Comparison of ENCODE assay signal across 13 cellular contexts in the genomic region with DNA sequence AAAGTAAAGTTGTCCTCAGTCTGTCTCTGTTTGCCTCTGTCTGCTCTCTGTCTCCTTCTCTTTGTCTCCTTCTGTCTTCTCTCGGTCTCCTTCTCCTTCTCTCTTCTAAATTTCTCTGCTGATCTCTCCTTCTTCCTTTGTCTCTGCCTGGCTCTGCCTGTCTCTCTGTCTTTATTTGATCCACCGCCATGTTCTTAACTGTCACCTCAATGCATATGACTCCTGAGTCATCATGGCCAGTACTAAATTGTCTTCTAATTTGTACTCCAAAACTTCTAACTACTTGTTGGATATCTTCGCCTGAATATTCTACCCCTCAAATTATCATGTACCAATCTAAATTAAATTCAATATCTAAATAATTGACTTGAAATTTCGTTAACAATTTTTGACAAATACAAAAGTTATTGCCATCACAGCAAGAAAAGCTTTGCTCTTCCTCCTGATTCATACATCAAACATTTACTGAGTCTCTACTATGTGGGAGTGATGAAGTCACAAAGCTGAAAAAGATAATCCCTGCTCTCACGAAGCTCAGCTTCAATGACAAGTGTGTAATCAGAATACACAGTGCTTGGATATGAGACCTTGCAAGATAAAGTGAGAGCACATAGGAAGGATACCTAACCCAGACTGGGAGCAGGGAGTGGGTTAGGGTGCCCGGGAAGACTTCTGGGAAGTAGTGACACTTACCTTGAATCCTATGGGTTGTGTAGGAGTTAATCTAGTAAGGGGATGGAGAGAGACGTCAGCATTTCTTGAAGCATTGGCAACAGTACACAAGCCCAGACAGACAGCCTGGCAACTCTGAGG.
DNase-seq lines count a peak whose midpoint lies in the region; TF ChIP-seq lines count a peak whose summit lies in the region.
"Had no signal": no experiment of that assay in that cellular context is flagged by ENCODE, and none has a peak within 500 bp of the region (broad histone marks: within the 10 kb centered on the region; RNA-seq: fewer than 3 reads in every experiment).

No MANE protein-coding gene starts in this region.

- no peaks in the 10 kb centered on the region for H3K9me3 ChIP-seq in mesenchymal stem cell (ENCODE audit: control insufficient read depth, low read length)
- H3K9me3 ChIP-seq in esophagus squamous epithelium = no peaks in the 10 kb centered on the region
- H3K9me3 ChIP-seq: Caco-2 had no signal

- H3K27me3 Mint-ChIP-seq in HFFc6 (ENCODE audit: insufficient read depth) = no peaks in the 10 kb centered on the region

- H3K36me3 Mint-ChIP-seq in HFFc6 (ENCODE audit: low read depth) = peaks cover 15% of the 10 kb centered on the region

- H2BK12ac ChIP-seq in mesenchymal stem cell (ENCODE audit: low read length in 2 of 2) = peak overlapping the region; percentile 23 to 75

- H4K8ac ChIP-seq in mesenchymal stem cell (ENCODE audit: low read length) = peak overlapping the region; percentile 57

- no peak overlapping the region for H3K23ac ChIP-seq in mesenchymal stem cell (ENCODE audit: low read length in 2 of 2)

- no peak overlapping the region for H3K4me2 ChIP-seq in mesenchymal stem cell (ENCODE audit: low read length, poor library complexity, severe bottlenecking)

- TF ChIP-seq POLR2A in esophagus squamous epithelium (IDR thresholded peaks at IDR 0.05) = no peak

- no peaks in the 10 kb centered on the region for H3K9me3 Mint-ChIP-seq in HFFc6

- H2BK120ac ChIP-seq in mesenchymal stem cell (ENCODE audit: low read depth, low read length) = no peak overlapping the region

- H3K79me1 ChIP-seq in mesenchymal stem cell (replicated peaks; ENCODE audit: low read length, poor library complexity, severe bottlenecking) = peaks cover 31% of the 10 kb centered on the region

- DNase-seq in AG09309 (ENCODE audit: low read depth) (peak; percentile 74), HFFc6 (peak; percentile 91), brain microvascular endothelial cell (peak; percentile 88), mesenchymal stem cell (peak; percentile 91), NCI-H187 treated with DMSO at 0.1 percent for 48 hours (lab: John Stamatoyannopoulos, UW) (no peak), NCI-H2196 treated with DMSO at 0.1 percent for 48 hours (lab: John Stamatoyannopoulos, UW; ENCODE audit: unreplicated experiment) (no peak), NCI-H2107 (lab: John Stamatoyannopoulos, UW) (no peak), esophagus squamous epithelium (lab: John Stamatoyannopoulos, UW) (no peak)
- DNase-seq: Caco-2; hypothalamus; NCI-H1436 treated with DMSO at 0.1 percent for 48 hours; stimulated activated CD4-positive, alpha-beta T cell treated with anti-CD3 and anti-CD28 coated beads, Interleukin-4, amount 100 ng/mL, for 4 hours had no signal

- peak overlapping the region; percentile 18 to 66 for H3K18ac ChIP-seq in mesenchymal stem cell (ENCODE audit: low read depth in 1 of 2, low read length in 2 of 2)

- no peak overlapping the region for H2BK15ac ChIP-seq in mesenchymal stem cell (ENCODE audit: low read depth, poor library complexity, severe bottlenecking)

- H3K36me3 ChIP-seq in brain microvascular endothelial cell (replicated peaks) = no peaks in the 10 kb centered on the region
- no peaks in the 10 kb centered on the region for H3K36me3 ChIP-seq in mesenchymal stem cell (ENCODE audit: control insufficient read depth in 1 of 2, insufficient read depth in 2 of 2, low read depth in 1 of 2, low read length in 2 of 2)
- H3K36me3 ChIP-seq in esophagus squamous epithelium = no peaks in the 10 kb centered on the region

- H4K91ac ChIP-seq in mesenchymal stem cell (ENCODE audit: low read length) = peak overlapping the region; percentile 1

- peak overlapping the region; percentile 88 for H2AK5ac ChIP-seq in mesenchymal stem cell (ENCODE audit: low read length, severe bottlenecking)

- H3K14ac ChIP-seq in mesenchymal stem cell (ENCODE audit: low read length in 2 of 2) = peak overlapping the region in 1 of 2 experiments; percentile 4

- no peak overlapping the region for H3K27ac Mint-ChIP-seq in HFFc6

- H2BK5ac ChIP-seq in mesenchymal stem cell (ENCODE audit: low read depth, low read length, poor library complexity, severe bottlenecking) = no peak overlapping the region

- H3K27ac ChIP-seq in brain microvascular endothelial cell = peak overlapping the region; percentile 93
- H3K27ac ChIP-seq in mesenchymal stem cell (ENCODE audit: low read length, poor library complexity, severe bottlenecking) = peak overlapping the region; percentile 22
- no peak overlapping the region for H3K27ac ChIP-seq in esophagus squamous epithelium

- no peaks in the 10 kb centered on the region for H3K27me3 ChIP-seq in brain microvascular endothelial cell (replicated peaks)
- H3K27me3 ChIP-seq in mesenchymal stem cell (ENCODE audit: control insufficient read depth in 1 of 2, insufficient read depth in 1 of 2, low read length in 2 of 2) = no peaks in the 10 kb centered on the region
- no peaks in the 10 kb centered on the region for H3K27me3 ChIP-seq in esophagus squamous epithelium

- TF ChIP-seq CTCF in AG09309 (IDR thresholded peaks at IDR 0.05; ENCODE audit: control insufficient read depth, insufficient read depth, low read depth, low read length, missing control alignments) (no peak), HFFc6 (IDR thresholded peaks at IDR 0.05) (no peak), brain microvascular endothelial cell (IDR thresholded peaks at IDR 0.05; ENCODE audit: low read depth, low read length, missing control alignments) (no peak), esophagus squamous epithelium (IDR thresholded peaks at IDR 0.05) (no peak)

- peaks cover 52% of the 10 kb centered on the region for H3K4me1 Mint-ChIP-seq in HFFc6 (ENCODE audit: low read depth)

- peak overlapping the region; percentile 36 to 68 for H3K4ac ChIP-seq in mesenchymal stem cell (ENCODE audit: low read depth in 1 of 2, low read length in 2 of 2)

- H3K4me3 ChIP-seq in AG09309 (ENCODE audit: control insufficient read depth, low read depth, low read length) = no peak overlapping the region
- H3K4me3 ChIP-seq in brain microvascular endothelial cell (ENCODE audit: low read depth, low read length) = no peak overlapping the region
- no peak overlapping the region for H3K4me3 ChIP-seq in mesenchymal stem cell (ENCODE audit: insufficient read depth in 1 of 2, low read depth in 1 of 2, low read length in 2 of 2)
- H3K4me3 ChIP-seq in esophagus squamous epithelium = no peak overlapping the region
- H3K4me3 ChIP-seq: lung had no signal

- H3K4me3 Mint-ChIP-seq in HFFc6 = no peak overlapping the region

- 65% methylated on average over 6 of the region's 7 CpGs for WGBS in mesenchymal stem cell
- WGBS in esophagus squamous epithelium, 2 donors = 70 to 73% methylated on average over 7 of the region's 7 CpGs

- intact Hi-C loops in esophagus squamous epithelium (cut with DNase I) = no loop called here

- H2AFZ ChIP-seq in mesenchymal stem cell (ENCODE audit: low read depth, low read length) = no peak overlapping the region

- in situ Hi-C loops in brain microvascular endothelial cell (cut with HindIII; ENCODE audit: low pct_ligation_motif_present, low sequenced_read_pairs) = no loop called here

- H3K4me1 ChIP-seq in mesenchymal stem cell (ENCODE audit: control insufficient read depth, insufficient read depth, low read depth, low read length) (peaks cover 10% of the 10 kb centered on the region), esophagus squamous epithelium (peaks cover 9 to 40% (median 10%) of the 10 kb centered on the region in 3 donors)

- H3K9ac ChIP-seq in mesenchymal stem cell (ENCODE audit: low read length) = peak overlapping the region; percentile 77

Comparison
In these comparisons a context has a peak if more than half of its experiments do, and no peak if none do; other contexts are left out.
1. DNase-seq: peak in AG09309 (single experiment), HFFc6 (single experiment), brain microvascular endothelial cell (single experiment) and mesenchymal stem cell (single experiment); none in NCI-H187 treated with DMSO at 0.1 percent for 48 hours (single experiment), NCI-H2196 treated with DMSO at 0.1 percent for 48 hours (single experiment), NCI-H2107 (single experiment) and esophagus squamous epithelium (single experiment).
2. H3K27ac ChIP-seq: peak in brain microvascular endothelial cell (single experiment) and mesenchymal stem cell (single experiment); none in esophagus squamous epithelium (0 of 4).